ENCODE assay signal across 26 cellular contexts in the genomic region with DNA sequence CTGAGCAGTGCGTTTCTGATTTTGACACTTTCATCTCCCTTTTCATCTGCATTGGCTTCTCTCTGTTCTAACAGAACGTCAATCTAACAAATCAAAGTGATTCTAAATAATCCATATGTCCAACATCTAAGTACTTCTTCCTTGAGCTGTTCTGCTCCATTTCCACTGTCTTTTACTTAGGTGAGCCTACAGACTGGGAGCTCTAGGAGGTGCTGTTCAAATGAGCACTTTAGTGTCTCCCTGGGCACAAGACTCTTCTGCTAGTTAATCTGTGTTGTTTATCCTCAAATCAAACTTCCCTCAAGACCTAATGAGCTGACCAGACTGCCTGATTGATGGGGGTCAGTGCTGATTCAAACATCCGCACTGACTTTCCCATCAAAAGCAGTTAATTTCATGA.
DNase-seq lines count a peak whose midpoint lies in the region; FAIRE-seq and TF ChIP-seq lines count a peak whose summit lies in the region.
"Had no signal": no experiment of that assay in that cellular context is flagged by ENCODE, and none has a peak within 500 bp of the region (broad histone marks: within the 10 kb centered on the region; RNA-seq: fewer than 3 reads in every experiment).

No MANE protein-coding gene starts in this region.

- H3K27ac ChIP-seq in H1 (ENCODE audit: low read depth, low read length): no peak overlapping the region
- no peak overlapping the region for H3K27ac ChIP-seq in neural progenitor cell

- no peak overlapping the region for H3K14ac ChIP-seq in H1 (ENCODE audit: insufficient read length)

- H3K27ac Mint-ChIP-seq in neural progenitor cell: no peak overlapping the region
- H3K27ac Mint-ChIP-seq: B cell; CD14-positive monocyte; CD8-positive, alpha-beta memory T cell had no signal

- no peak overlapping the region for H2BK15ac ChIP-seq in H1 (ENCODE audit: low read length)

- no peak overlapping the region for H2BK5ac ChIP-seq in H1 (ENCODE audit: low read depth, low read length)

- H3F3A ChIP-seq in neural progenitor cell (ENCODE audit: low read depth): no peaks in the 10 kb centered on the region

- H4K20me1 ChIP-seq in H1 (replicated peaks in 1 of 2; ENCODE audit: control insufficient read depth in 1 of 2, insufficient read depth in 2 of 2, low read length in 2 of 2) (no peaks in the 10 kb centered on the region), neural progenitor cell (ENCODE audit: low read depth) (no peaks in the 10 kb centered on the region)

- no peak overlapping the region for H4K91ac ChIP-seq in H1 (replicated peaks; ENCODE audit: insufficient read length, low read length)

- no peaks in the 10 kb centered on the region for H3K79me1 ChIP-seq in H1 (ENCODE audit: low read depth, low read length)

- H3K4me1 ChIP-seq in H1 (replicated peaks in 1 of 4; ENCODE audit: control insufficient read depth in 3 of 4, insufficient read depth in 4 of 4, low read length in 3 of 4) (no peaks in the 10 kb centered on the region), neural progenitor cell (no peaks in the 10 kb centered on the region)

- H2BK20ac ChIP-seq in H1 (ENCODE audit: low read length): no peak overlapping the region

- TF ChIP-seq CTCF in H1 (IDR thresholded peaks at IDR 0.05; ENCODE audit: control extremely low read depth in 1 of 3, insufficient read depth in 1 of 3, low read depth in 1 of 3, low read length in 3 of 3) (peak in 2 of 3 experiments; percentile 34 to 54; a peak in 3 of 4 replicates), neural progenitor cell (IDR thresholded peaks at IDR 0.05) (peak; percentile 32)

- H3K36me3 ChIP-seq in H7 (replicated peaks; ENCODE audit: control insufficient read depth, insufficient read depth, low read length): no peaks in the 10 kb centered on the region
- no peaks in the 10 kb centered on the region for H3K36me3 ChIP-seq in H1 (ENCODE audit: control insufficient read depth in 2 of 4, insufficient read depth in 4 of 4, low read length in 3 of 4)
- H3K36me3 ChIP-seq in neural progenitor cell: no peaks in the 10 kb centered on the region

- 89% methylated on average over 3 of the region's 3 CpGs; no CpG with 5 or more reads in 1 of the 2 experiments for WGBS in H1 (ENCODE audit: extremely low coverage in 1 of 2, insufficient coverage in 1 of 2, insufficient read length in 1 of 2, insufficient replicate concordance in 2 of 2, low coverage in 1 of 2, low lambda C conversion rate in 2 of 2, missing lambda C conversion rate in 1 of 2), 2 experiments

- H3K23me2 ChIP-seq in H1 (ENCODE audit: low read depth, low read length): no peaks in the 10 kb centered on the region

- H2BK12ac ChIP-seq in H1 (ENCODE audit: low read depth, low read length): no peak overlapping the region

- H3K27me3 ChIP-seq in H7 (ENCODE audit: control insufficient read depth, insufficient read depth, low read length) (no peaks in the 10 kb centered on the region), H1 (replicated peaks in 1 of 4; ENCODE audit: control insufficient read depth in 3 of 4, extremely low read depth in 1 of 4, insufficient read depth in 3 of 4, low read length in 3 of 4) (no peaks in the 10 kb centered on the region), neural progenitor cell (no peaks in the 10 kb centered on the region)

- H3K27me3 Mint-ChIP-seq in neural progenitor cell (ENCODE audit: insufficient read depth, low read depth): no peaks in the 10 kb centered on the region
- H3K27me3 Mint-ChIP-seq: B cell; CD8-positive, alpha-beta memory T cell had no signal

- H4K5ac ChIP-seq in H1 (ENCODE audit: insufficient read length, low read depth, low read length): no peak overlapping the region

- no peak for FAIRE-seq in H1 (lab: Jason Lieb, UNC)
- FAIRE-seq: GM12891, H54, K562 had no signal

- CTCF ChIA-PET in H1 (lab: Charles Lee; ENCODE audit: partially characterized antibody): interaction anchor here (1.0 to 1.8 kb wide), 3 partner anchors 8 to 32 kb away, joined by 3 to 5 read pairs (median 4); no protein-coding TSS in a partner anchor

- peak; percentile 5 for DNase-seq in H7
- peak; percentile 12 for DNase-seq in HT-29 (ENCODE audit: low spot score)
- DNase-seq in H1 (ENCODE audit: low read depth in 1 of 2, low spot score in 2 of 2): no peak
- DNase-seq in neural progenitor cell (ENCODE audit: low spot score): no peak
- no peak for DNase-seq in EL
- DNase-seq in anterior cingulate cortex (lab: John Stamatoyannopoulos, UW): no peak
- DNase-seq in H4 (ENCODE audit: low spot score): no peak
- DNase-seq: CD8-positive, alpha-beta memory T cell; DMS 273 treated with DMSO at 0.1 percent for 48 hours; DMS79; GF-D8; MV-4-11; NCI-H1105; NCI-H1436 treated with DMSO at 0.1 percent for 48 hours; NCI-H187 treated with DMSO at 0.1 percent for 48 hours; NCI-H2171 treated with DMSO at 0.1 percent for 48 hours; NCI-H345; NCI-H510A treated with DMSO at 0.1 percent for 48 hours; NCI-H748 treated with DMSO at 0.1 percent for 48 hours; NK-92 treated with Interleukin-12 subunit alpha and Interleukin-12 subunit beta, amount 100 ng/mL, for 24 hours; PC-3 had no signal

- no peak overlapping the region for H3K18ac ChIP-seq in H1 (ENCODE audit: extremely low read depth, low read length)

- H3K9me3 ChIP-seq in H1 (ENCODE audit: insufficient read depth in 2 of 2, low read depth in 1 of 2, low read length in 1 of 2) (no peaks in the 10 kb centered on the region), neural progenitor cell (ENCODE audit: low read depth) (no peaks in the 10 kb centered on the region)

- no peak overlapping the region for H4K8ac ChIP-seq in H1 (ENCODE audit: extremely low read depth, insufficient read depth, low read length)

- TF ChIP-seq EP300 in H1 (IDR thresholded peaks at IDR 0.05; ENCODE audit: borderline replicate concordance in 1 of 2, low read depth in 2 of 2, low read length in 2 of 2): no peak

- no peak overlapping the region for H3K4me2 ChIP-seq in H1 (ENCODE audit: insufficient read depth in 1 of 2, low read depth in 2 of 2, low read length in 2 of 2)
- no peak overlapping the region for H3K4me2 ChIP-seq in neural progenitor cell

- H3K9me3 Mint-ChIP-seq in neural progenitor cell: no peaks in the 10 kb centered on the region
- H3K9me3 Mint-ChIP-seq: CD14-positive monocyte had no signal

- H2AK5ac ChIP-seq in H1 (ENCODE audit: low read depth, low read length): no peak overlapping the region

- peak in 1 of 2 experiments; percentile 36; a peak in 2 of 4 replicates for TF ChIP-seq RAD21 in H1 (IDR thresholded peaks at IDR 0.05 in 1 of 2, conservative IDR thresholded peaks at IDR 0.05 in 1 of 2; ENCODE audit: low read depth in 2 of 2, low read length in 2 of 2)

- H2BK120ac ChIP-seq in H1 (replicated peaks; ENCODE audit: low read depth, low read length): no peak overlapping the region

- H3K4me1 Mint-ChIP-seq in neural progenitor cell: no peaks in the 10 kb centered on the region
- H3K4me1 Mint-ChIP-seq: B cell; CD14-positive monocyte; CD8-positive, alpha-beta memory T cell had no signal

- TF ChIP-seq POLR2A in H1 (IDR thresholded peaks at IDR 0.05; ENCODE audit: control extremely low read depth in 1 of 2, low read depth in 2 of 2, low read length in 2 of 2): no peak

- no peak overlapping the region for H3K23ac ChIP-seq in H1 (ENCODE audit: insufficient read length)

- POLR2A ChIA-PET in H1 (lab: Charles Lee; ENCODE audit: partially characterized antibody): no interaction called here

- H3K4me3 ChIP-seq in H7 (ENCODE audit: insufficient read depth, low read depth, low read length) (no peak overlapping the region), H1 (ENCODE audit: extremely low read depth in 1 of 4, insufficient read depth in 2 of 4, low read depth in 3 of 4, low read length in 4 of 4) (no peak overlapping the region), neural progenitor cell (no peak overlapping the region)
- H3K4me3 ChIP-seq: K562 had no signal

- H3K36me3 Mint-ChIP-seq in neural progenitor cell: no peaks in the 10 kb centered on the region
- H3K36me3 Mint-ChIP-seq: CD14-positive monocyte; CD8-positive, alpha-beta memory T cell had no signal

- H3K4ac ChIP-seq in H1 (replicated peaks; ENCODE audit: insufficient read length, low read depth, low read length): no peak overlapping the region

- no peak overlapping the region for H3K56ac ChIP-seq in H1 (replicated peaks; ENCODE audit: insufficient read length, low read depth, low read length)

- no peak overlapping the region for H2AFZ ChIP-seq in H1 (ENCODE audit: low read length)
- no peak overlapping the region for H2AFZ ChIP-seq in neural progenitor cell (replicated peaks)

- H3K9ac ChIP-seq in H1 (replicated peaks in 1 of 4; ENCODE audit: extremely low read depth in 1 of 4, low read depth in 3 of 4, low read length in 3 of 4): no peak overlapping the region
- no peak overlapping the region for H3K9ac ChIP-seq in neural progenitor cell

- H3K79me2 ChIP-seq in H1 (ENCODE audit: control insufficient read depth in 1 of 2, insufficient read depth in 2 of 2, low read length in 2 of 2) (no peaks in the 10 kb centered on the region), neural progenitor cell (ENCODE audit: low read depth) (no peaks in the 10 kb centered on the region)

- H3K4me3 Mint-ChIP-seq in neural progenitor cell: no peak overlapping the region
- H3K4me3 Mint-ChIP-seq: B cell; CD14-positive monocyte; CD8-positive, alpha-beta memory T cell had no signal

TF ChIP-seq in H1, 55 proteins besides CTCF, POLR2A, EP300 and RAD21 (continues in another document):
- TF ChIP-seq JUND (IDR thresholded peaks at IDR 0.05; ENCODE audit: low read length) (no peak), SP4 (IDR thresholded peaks at IDR 0.05; ENCODE audit: low read length) (no peak), EZH2 (IDR thresholded peaks at IDR 0.05; ENCODE audit: low read depth, low read length, severe bottlenecking) (no peak), TAF7 (optimal IDR thresholded peaks at IDR 0.05; ENCODE audit: borderline replicate concordance, low read depth, low read length) (no peak), BRCA1 (IDR thresholded peaks at IDR 0.05; ENCODE audit: low read depth, low read length) (no peak)

Comparison
In these comparisons a context has a peak if more than half of its experiments do, and no peak if none do; other contexts are left out.
1. DNase-seq: peak in H7 (single experiment) and HT-29 (single experiment); none in H1 (0 of 2), neural progenitor cell (single experiment), EL (single experiment), anterior cingulate cortex (0 of 58) and H4 (single experiment).